Comparison of ENCODE assay signal across 10 cellular contexts in the genomic region with DNA sequence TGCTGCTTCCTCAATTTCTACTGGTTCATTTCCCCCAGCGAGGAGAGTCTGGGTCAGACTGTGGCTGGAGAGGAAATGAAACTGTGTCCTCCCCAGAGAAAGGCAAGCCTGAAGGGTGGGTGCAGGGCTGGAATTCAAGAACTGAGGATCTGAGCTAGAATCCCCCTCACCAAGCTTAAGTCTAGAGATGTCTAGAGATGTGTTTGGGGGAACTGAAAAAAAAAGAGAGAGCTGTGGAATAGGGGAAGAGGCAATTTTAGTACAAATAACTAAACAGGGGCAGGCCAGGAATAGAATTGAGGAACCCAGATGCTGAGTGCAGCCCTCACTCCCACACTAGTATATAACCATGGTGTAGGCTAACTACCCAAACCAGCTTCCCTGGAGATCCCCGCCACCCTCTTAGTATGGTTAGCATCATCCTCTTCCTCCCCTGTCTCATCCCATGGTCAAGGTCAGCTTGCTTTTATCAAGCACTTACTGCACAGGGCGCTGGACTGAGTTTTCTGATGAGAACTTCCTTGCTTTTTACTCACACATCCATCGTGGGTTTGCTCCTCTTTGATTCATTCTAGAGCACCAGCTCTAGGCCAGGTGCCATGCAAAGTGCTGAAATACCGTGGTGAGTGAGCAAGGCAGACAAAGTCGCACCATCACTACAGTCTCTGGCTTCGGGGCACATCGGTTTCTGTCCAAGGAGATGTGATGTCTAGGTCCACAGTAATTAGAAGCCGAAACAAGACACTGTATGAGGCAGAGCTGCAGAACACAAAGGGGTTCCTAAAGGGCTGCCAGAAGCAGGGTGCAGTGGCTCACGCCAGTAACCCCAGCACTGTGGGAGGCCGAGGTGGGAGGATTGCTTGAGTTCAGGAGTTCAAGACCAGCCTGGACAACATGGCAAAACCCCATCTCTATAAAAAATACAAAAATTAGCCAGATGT.
DNase-seq lines count a peak whose midpoint lies in the region; ATAC-seq, FAIRE-seq and TF ChIP-seq lines count a peak whose summit lies in the region.
"Had no signal": no experiment of that assay in that cellular context is flagged by ENCODE, and none has a peak within 500 bp of the region (broad histone marks: within the 10 kb centered on the region; RNA-seq: fewer than 3 reads in every experiment).

No MANE protein-coding gene starts in this region.

- H3K36me3 ChIP-seq in prostate gland, result no peaks in the 10 kb centered on the region

- FAIRE-seq in GM12891 (lab: Jason Lieb, UNC), result no peak

- H3K4me3 ChIP-seq in dorsolateral prefrontal cortex, result peak overlapping the region in 14 of 59 donors; percentile 4 to 31 (median 18)
- no peak overlapping the region for H3K4me3 ChIP-seq in prostate gland

- 81% methylated on average over 11 of the region's 11 CpGs for WGBS in prostate gland

- no peak for DNase-seq in GM12891 (ENCODE audit: insufficient read length, low spot score)
- peak; percentile 95 for DNase-seq in NOMO-1 treated with DMSO at 0.1 percent for 48 hours (lab: John Stamatoyannopoulos, UW; ENCODE audit: unreplicated experiment)
- DNase-seq in dorsolateral prefrontal cortex, result peak in 2 of 10 donors; percentile 58 to 70
- DNase-seq in prostate gland (ENCODE audit: low spot score), result no peak
- DNase-seq in NCI-H526 (lab: John Stamatoyannopoulos, UW), result no peak
- DNase-seq in OCI-M2 (lab: John Stamatoyannopoulos, UW; ENCODE audit: unreplicated experiment), result no peak
- no peak for DNase-seq in islet precursor cell
- DNase-seq: activated naive CD4-positive, alpha-beta T cell treated with anti-CD3 and anti-CD28 coated beads, Interleukin-2, amount 50 U/mL, for 16 hours; stimulated activated CD4-positive, alpha-beta T cell treated with anti-CD3 and anti-CD28 coated beads, Interleukin-4, amount 100 ng/mL, for 24 hours had no signal

- TF ChIP-seq POLR2A in GM12891 (IDR thresholded peaks at IDR 0.05; ENCODE audit: low read depth, low read length) (no peak), prostate gland (IDR thresholded peaks at IDR 0.05) (no peak)

- H3K27me3 ChIP-seq in dorsolateral prefrontal cortex (no peaks in the 10 kb centered on the region), prostate gland (replicated peaks; ENCODE audit: insufficient read depth) (no peaks in the 10 kb centered on the region)

- no peaks in the 10 kb centered on the region for H3K9me3 ChIP-seq in prostate gland

- TF ChIP-seq CTCF in dorsolateral prefrontal cortex (IDR thresholded peaks at IDR 0.05 in 54 of 56, conservative IDR thresholded peaks at IDR 0.05 in 2 of 56; ENCODE audit: low read depth in 1 of 56, partially characterized antibody in 56 of 56) (peak in 1 of 56 donors; percentile 3), prostate gland (IDR thresholded peaks at IDR 0.05) (no peak)

- H3K27ac ChIP-seq in dorsolateral prefrontal cortex (peak overlapping the region; percentile 75 to 100 (median 99)), prostate gland (peak overlapping the region; percentile 56 to 64)

- intact Hi-C loops in dorsolateral prefrontal cortex (cut with DNase I) (no loop called here), prostate gland (cut with DNase I) (no loop called here)

- no peaks in the 10 kb centered on the region for H3K4me1 ChIP-seq in prostate gland (replicated peaks)

- ATAC-seq in GM18861 (IDR thresholded peaks at IDR 0.05; ENCODE audit: unreplicated experiment), result no peak

TF ChIP-seq in GM12891, 5 proteins besides CTCF, POLR2A, EP300 and RAD21:
- TF ChIP-seq SPI1 (IDR thresholded peaks at IDR 0.05; ENCODE audit: low read depth, low read length), result peak; percentile 85
- no peak for TF ChIP-seq PAX5 (IDR thresholded peaks at IDR 0.05; ENCODE audit: insufficient read depth, low read length, severe bottlenecking)
